In genomic region chr14:60565211-60565610, GRCh38 we compare ENCODE assay signal across 21 cellular contexts. TPM values are rescaled to one million over a fixed set of nuclear protein-coding genes. Genes with fewer than 3 reads are reported as not detected.
DNase-seq lines count a peak whose midpoint lies in the region; ATAC-seq, FAIRE-seq and TF ChIP-seq lines count a peak whose summit lies in the region.
"Had no signal": no experiment of that assay in that cellular context is flagged by ENCODE, and none has a peak within 500 bp of the region (broad histone marks: within the 10 kb centered on the region; RNA-seq: fewer than 3 reads in every experiment).

No MANE protein-coding gene starts in this region.

- no peaks in the 10 kb centered on the region for H3K9me3 ChIP-seq in adrenal gland (replicated peaks in 1 of 3)
- H3K9me3 ChIP-seq: breast epithelium, SJCRH30 had no signal

- no peak overlapping the region for H3K4me3 Mint-ChIP-seq in HFFc6
- H3K4me3 Mint-ChIP-seq: neural progenitor cell; stimulated activated naive B cell treated with anti-CD40 and anti-IgM and Interleukin-4, amounts not matched to agents 10 μg/mL and 1 μg/mL and 100 μg/mL, for 72 hours had no signal

- no peaks in the 10 kb centered on the region for H3K27me3 ChIP-seq in adrenal gland
- H3K27me3 ChIP-seq: breast epithelium, neural progenitor cell, SJCRH30 had no signal

- H3K36me3 Mint-ChIP-seq in HFFc6 (ENCODE audit: low read depth) = no peaks in the 10 kb centered on the region
- H3K36me3 Mint-ChIP-seq: neural progenitor cell; stimulated activated naive B cell treated with anti-CD40 and anti-IgM and Interleukin-4, amounts not matched to agents 10 μg/mL and 1 μg/mL and 100 μg/mL, for 72 hours had no signal

- TF ChIP-seq CTCF in fibroblast of pulmonary artery (IDR thresholded peaks at IDR 0.05; ENCODE audit: low read length, missing control alignments) = no peak
- TF ChIP-seq CTCF in HFFc6 (IDR thresholded peaks at IDR 0.05) = no peak
- no peak for TF ChIP-seq CTCF in adrenal gland (IDR thresholded peaks at IDR 0.05)

- no peak for FAIRE-seq in urothelium cell line (lab: Jason Lieb, UNC)
- FAIRE-seq: H1 had no signal

- H3K4me1 ChIP-seq in adrenal gland (replicated peaks in 1 of 2) = no peaks in the 10 kb centered on the region
- H3K4me1 ChIP-seq: breast epithelium had no signal

- 81 to 86% (median 83%) methylated on average over 6 of the region's 6 CpGs for WGBS in adrenal gland, 4 donors

- intact Hi-C loops in adrenal gland (cut with DNase I) = no loop called here

- peaks cover 5% of the 10 kb centered on the region for H3K27me3 Mint-ChIP-seq in HFFc6 (ENCODE audit: insufficient read depth)

- peaks cover 20% of the 10 kb centered on the region for H3K4me1 Mint-ChIP-seq in HFFc6 (ENCODE audit: low read depth)
- H3K4me1 Mint-ChIP-seq: stimulated activated naive B cell treated with anti-CD40 and anti-IgM and Interleukin-4, amounts not matched to agents 10 μg/mL and 1 μg/mL and 100 μg/mL, for 72 hours had no signal

- no peak for ATAC-seq in HG03457 (IDR thresholded peaks at IDR 0.05; ENCODE audit: unreplicated experiment)
- ATAC-seq: stimulated activated naive B cell treated with anti-CD40 and anti-IgM and Interleukin-4, amounts not matched to agents 10 μg/mL and 1 μg/mL and 100 μg/mL, for 72 hours had no signal

- peak; percentile 24 for DNase-seq in NCI-H1436 (lab: John Stamatoyannopoulos, UW)
- no peak for DNase-seq in NCI-H1436 treated with DMSO at 0.1 percent for 48 hours (lab: John Stamatoyannopoulos, UW)
- peak; percentile 19 for DNase-seq in NCI-H226
- DNase-seq in fibroblast of pulmonary artery (ENCODE audit: low read depth) = peak; percentile 71
- DNase-seq in urothelium cell line (ENCODE audit: low spot score) = peak; percentile 73
- DNase-seq in HFFc6 = no peak
- DNase-seq in adrenal gland = no peak
- DNase-seq: activated T-cell treated with anti-CD3 and anti-CD28 coated beads, Interleukin-2, amount 50 U/mL, for 48 hours; foreskin melanocyte; GDM1; KBM-7; NCI-H524; stimulated activated CD4-positive, alpha-beta T cell treated with anti-CD3 and anti-CD28 coated beads, Interleukin-1b, Interleukin-23, amount 100 ng/mL, for 48 hours; stimulated activated naive B cell treated with anti-CD40 and anti-IgM and Interleukin-4, amounts not matched to agents 10 μg/mL and 1 μg/mL and 100 μg/mL, for 72 hours; WERI-Rb-1 had no signal

- H3K4me3 ChIP-seq in fibroblast of pulmonary artery (replicated peaks; ENCODE audit: low read depth, low read length) = no peak overlapping the region
- no peak overlapping the region for H3K4me3 ChIP-seq in adrenal gland
- H3K4me3 ChIP-seq: breast epithelium, neural progenitor cell, SJCRH30 had no signal

- no peak for TF ChIP-seq POLR2A in adrenal gland (IDR thresholded peaks at IDR 0.05)

- H3K9me3 Mint-ChIP-seq in HFFc6 = no peaks in the 10 kb centered on the region
- H3K9me3 Mint-ChIP-seq: neural progenitor cell; stimulated activated naive B cell treated with anti-CD40 and anti-IgM and Interleukin-4, amounts not matched to agents 10 μg/mL and 1 μg/mL and 100 μg/mL, for 72 hours had no signal

- H3K27ac ChIP-seq in adrenal gland = no peak overlapping the region
- H3K27ac ChIP-seq: 22Rv1, neural progenitor cell, SJCRH30, WERI-Rb-1 had no signal

- H3K36me3 ChIP-seq in adrenal gland (replicated peaks in 1 of 2) = no peaks in the 10 kb centered on the region
- H3K36me3 ChIP-seq: breast epithelium, neural progenitor cell, SJCRH30, WERI-Rb-1 had no signal

- H3K27ac Mint-ChIP-seq in HFFc6 = no peak overlapping the region
- H3K27ac Mint-ChIP-seq: neural progenitor cell; stimulated activated naive B cell treated with anti-CD40 and anti-IgM and Interleukin-4, amounts not matched to agents 10 μg/mL and 1 μg/mL and 100 μg/mL, for 72 hours had no signal

RNA-seq across cellular contexts. Expression of gene SIX6, which starts 56.3 kb away (rescaled TPM):
- not detected for total RNA-seq in HFFc6 (2021; fragmentation: NEBNext Ultra II Directional; extraction: Animal tissue kit (Norgen Biotek cat#: 25700))
- total RNA-seq in adrenal gland = not detected
- polyA plus RNA-seq in adrenal gland = under 1 TPM in 1 of 3 donors, not detected in 2; 0.08 TPM
- total RNA-seq: breast epithelium, H1, SJCRH30 had no signal

Comparison
In these comparisons a context has a peak if more than half of its experiments do, and no peak if none do; other contexts are left out.
1. DNase-seq: peak in NCI-H1436 (single experiment), NCI-H226 (single experiment), fibroblast of pulmonary artery (single experiment) and urothelium cell line (single experiment); none in NCI-H1436 treated with DMSO at 0.1 percent for 48 hours (single experiment), HFFc6 (single experiment) and adrenal gland (0 of 7).